1 cellular context compared by ENCODE assay signal in genomic region chr3:46558184-46559029, GRCh38.
A peak's percentile ranks its signal among the peaks of the same experiment; 100 is the strongest.
TF ChIP-seq lines count a peak whose summit lies in the region.

No MANE protein-coding gene starts in this region.

TF ChIP-seq in K562, 482 proteins besides CTCF, POLR2A, EP300 and RAD21 (continued from another document and continues in another):
- TF ChIP-seq RERE (CRISPR knock-in tag; IDR thresholded peaks at IDR 0.05; ENCODE audit: borderline replicate concordance) (no peak), CEBPZ (IDR thresholded peaks at IDR 0.05; ENCODE audit: borderline replicate concordance, low read depth, low read length) (no peak), GTF2A2 (tag; IDR thresholded peaks at IDR 0.05) (no peak), CBFA2T2 (conservative IDR thresholded peaks at IDR 0.05) (no peak), FIP1L1 (IDR thresholded peaks at IDR 0.05; ENCODE audit: low read depth, low read length, poor library complexity, severe bottlenecking) (no peak), DDX20 (tag; IDR thresholded peaks at IDR 0.05; ENCODE audit: low read depth) (no peak), NFE2L1 (tag; IDR thresholded peaks at IDR 0.05; ENCODE audit: borderline replicate concordance, low read depth) (no peak), RNF2 (IDR thresholded peaks at IDR 0.05) (no peak), TAL1 (IDR thresholded peaks at IDR 0.05) (no peak), NCOA1 (IDR thresholded peaks at IDR 0.05; ENCODE audit: low read depth) (no peak), RBM34 (IDR thresholded peaks at IDR 0.05; ENCODE audit: borderline replicate concordance, insufficient read depth, low read length) (no peak), CTBP1 (IDR thresholded peaks at IDR 0.05; ENCODE audit: borderline replicate concordance) (peak; percentile 91), SNRNP70 (optimal IDR thresholded peaks at IDR 0.05; ENCODE audit: low read depth, low read length) (no peak), ZNF511 (CRISPR knock-in tag; IDR thresholded peaks at IDR 0.05) (no peak), LARP7 (IDR thresholded peaks at IDR 0.05) (no peak), XRCC4 (IDR thresholded peaks at IDR 0.05; ENCODE audit: extremely low read depth, insufficient read depth, insufficient read length) (no peak), ZNF780A (CRISPR knock-in tag; IDR thresholded peaks at IDR 0.05) (no peak), CEBPG (CRISPR knock-in tag; IDR thresholded peaks at IDR 0.05) (no peak), CEBPG (tag; conservative IDR thresholded peaks at IDR 0.05 in 1 of 2, IDR thresholded peaks at IDR 0.05 in 1 of 2) (no peak), HMG20B (CRISPR knock-in tag; IDR thresholded peaks at IDR 0.05) (no peak), PHB2 (IDR thresholded peaks at IDR 0.05; ENCODE audit: low read depth) (no peak), CCNT2 (IDR thresholded peaks at IDR 0.05; ENCODE audit: borderline replicate concordance, extremely low read depth, insufficient read length, low read depth, low read length) (no peak), SRSF1 (IDR thresholded peaks at IDR 0.05; ENCODE audit: low read depth, low read length) (no peak), TAF7 (tag; IDR thresholded peaks at IDR 0.05) (no peak), ZBTB34 (CRISPR knock-in tag; IDR thresholded peaks at IDR 0.05) (no peak), TOE1 (IDR thresholded peaks at IDR 0.05; ENCODE audit: borderline replicate concordance) (0 out of 2 replicates have a peak, but pooled peaks have one; percentile 12), TOE1 (CRISPR knock-in tag; IDR thresholded peaks at IDR 0.05; ENCODE audit: borderline replicate concordance, low read depth) (no peak), ZNF253 (CRISPR knock-in tag; conservative IDR thresholded peaks at IDR 0.05) (no peak), E2F4 (CRISPR knock-in tag; IDR thresholded peaks at IDR 0.05; ENCODE audit: low read depth) (no peak), TRIM25 (IDR thresholded peaks at IDR 0.05; ENCODE audit: borderline replicate concordance) (no peak), NFE2 (IDR thresholded peaks at IDR 0.05; ENCODE audit: low read depth) (no peak), DEAF1 (CRISPR knock-in tag; IDR thresholded peaks at IDR 0.05) (peak; percentile 100), RBM25 (IDR thresholded peaks at IDR 0.05; ENCODE audit: low read depth, low read length, severe bottlenecking) (no peak), POLR2G (IDR thresholded peaks at IDR 0.05; ENCODE audit: low read depth, low read length) (no peak), ZNF592 (IDR thresholded peaks at IDR 0.05) (peak; percentile 92), ZNF79 (CRISPR knock-in tag; IDR thresholded peaks at IDR 0.05; ENCODE audit: low read depth) (peak; percentile 38; the same call in 1 of the 2 replicates), YBX1 (IDR thresholded peaks at IDR 0.05) (no peak), RBM14 (IDR thresholded peaks at IDR 0.05; ENCODE audit: borderline replicate concordance, insufficient read depth, low read depth, low read length) (no peak), FOXA3 (CRISPR knock-in tag; conservative IDR thresholded peaks at IDR 0.05 in 1 of 2, IDR thresholded peaks at IDR 0.05 in 1 of 2) (no peak), BRF2 (IDR thresholded peaks at IDR 0.05; ENCODE audit: borderline replicate concordance, insufficient read depth, insufficient read length) (no peak), ETV6 (IDR thresholded peaks at IDR 0.05; ENCODE audit: borderline replicate concordance in 1 of 2, low read depth in 2 of 2, low read length in 1 of 2) (no peak), ETV6 (CRISPR knock-in tag; IDR thresholded peaks at IDR 0.05; ENCODE audit: borderline replicate concordance) (no peak), CREB1 (IDR thresholded peaks at IDR 0.05) (no peak), CREB1 (CRISPR knock-in tag; IDR thresholded peaks at IDR 0.05) (no peak)
